ENCODE assay signal across 16 cellular contexts in the genomic region with DNA sequence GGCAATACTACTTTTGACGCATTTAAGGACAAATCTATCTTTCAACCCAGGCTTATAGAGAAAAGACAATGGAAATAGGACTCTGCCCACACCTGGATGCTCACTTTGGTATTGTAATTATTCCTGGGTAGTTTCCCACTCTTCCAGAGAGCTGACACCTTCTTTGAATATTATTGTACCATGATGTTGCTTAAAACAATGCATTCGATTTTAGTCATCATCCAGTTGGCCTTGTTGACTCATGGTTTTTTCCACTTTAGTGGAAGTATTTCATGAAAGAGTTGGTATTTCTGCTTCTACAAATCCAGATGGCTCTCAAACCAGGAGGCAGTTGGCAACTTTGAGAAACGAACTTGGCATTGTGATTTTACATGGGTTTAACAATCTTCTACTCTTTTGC.
"Had no signal": no experiment of that assay in that cellular context is flagged by ENCODE, and none has a peak within 500 bp of the region (broad histone marks: within the 10 kb centered on the region; RNA-seq: fewer than 3 reads in every experiment).

No MANE protein-coding gene starts in this region.

- H3K27ac ChIP-seq: adrenal gland, heart right ventricle, ovary, thoracic aorta had no signal

- H3K36me3 ChIP-seq: adrenal gland, heart right ventricle, ovary, thoracic aorta had no signal

- ATAC-seq: heart right ventricle; left ventricle myocardium superior; stimulated activated naive CD8-positive, alpha-beta T cell treated with anti-CD3 and anti-CD28 coated beads, Interleukin-15, Interleukin-2, amounts not matched to agents 100 U/mL and 50 U/mL, for 24 hours; WTC11 had no signal

- H3K9me3 ChIP-seq: adrenal gland, heart right ventricle, ovary, thoracic aorta had no signal

- H3K4me1 ChIP-seq: adrenal gland, heart right ventricle had no signal

- H3K27me3 ChIP-seq: adrenal gland, ovary had no signal

- H3K4me3 ChIP-seq: adrenal gland, heart right ventricle, ovary, thoracic aorta had no signal

- DNase-seq: activated CD4-positive, alpha-beta T cell treated with anti-CD3 and anti-CD28 coated beads, Interleukin-2, amount 10 ng/mL, durations not matched to agents 24 days and 14 days; activated CD8-positive, alpha-beta memory T cell treated with anti-CD3 and anti-CD28 coated beads for 24 hours; activated naive CD4-positive, alpha-beta T cell treated with anti-CD3 and anti-CD28 coated beads, Interleukin-2, amount 50 U/mL, for 16 hours; activated T-cell treated with anti-CD3 and anti-CD28 coated beads for 4 hours; adrenal gland; cerebellar nuclear complex; endodermal cell; heart right ventricle; islet precursor cell; left ventricle myocardium superior; ovary; stimulated activated CD4-positive, alpha-beta T cell treated with anti-CD3 and anti-CD28 coated beads, Interleukin-4, amount 100 ng/mL, for 1 hour; stimulated activated CD8-positive, alpha-beta memory T cell treated with anti-CD3 and anti-CD28 coated beads, Interleukin-4, amount 100 ng/mL, for 48 hours; stimulated activated naive CD8-positive, alpha-beta T cell treated with anti-CD3 and anti-CD28 coated beads, Interleukin-15, Interleukin-2, amounts not matched to agents 100 U/mL and 50 U/mL, for 24 hours had no signal
